22 cellular contexts compared by ENCODE assay signal in the genomic region with DNA sequence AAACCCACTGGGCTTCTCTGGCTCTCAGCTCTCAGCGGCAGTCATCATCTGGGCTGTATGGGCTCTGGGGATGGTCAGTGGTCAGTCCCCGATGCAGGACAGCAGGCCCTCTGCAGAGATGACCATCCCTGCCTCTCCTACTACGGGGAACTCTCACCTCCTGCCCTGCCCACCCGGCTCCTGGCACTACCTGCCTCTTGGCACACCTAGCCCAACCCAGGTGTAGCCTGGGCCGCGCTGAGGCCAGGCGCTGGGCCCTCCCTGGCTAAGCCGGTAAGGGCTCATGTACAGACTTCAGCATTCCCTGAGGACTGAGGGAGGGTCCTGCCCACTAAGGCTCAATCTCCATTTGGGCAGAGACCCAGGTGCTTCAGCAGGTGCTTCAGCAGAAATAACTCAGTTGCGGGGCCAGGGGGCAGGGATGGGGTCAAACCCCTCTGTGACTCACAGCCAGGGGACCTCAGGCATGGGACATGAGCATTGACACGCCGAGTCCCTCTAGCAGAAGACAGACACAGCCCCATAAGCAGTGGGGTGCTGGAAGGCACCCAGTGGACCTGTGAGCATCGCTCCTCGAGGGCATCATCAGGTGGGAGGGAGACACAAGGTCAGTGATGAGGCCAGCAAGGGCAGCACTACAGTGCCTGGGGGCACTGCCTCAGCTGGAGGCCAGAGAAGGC.
A peak's percentile ranks its signal among the peaks of the same experiment; 100 is the strongest.
DNase-seq lines count a peak whose midpoint lies in the region; ATAC-seq, FAIRE-seq and TF ChIP-seq lines count a peak whose summit lies in the region.
"Had no signal": no experiment of that assay in that cellular context is flagged by ENCODE, and none has a peak within 500 bp of the region (broad histone marks: within the 10 kb centered on the region; RNA-seq: fewer than 3 reads in every experiment).

No MANE protein-coding gene starts in this region.

- no peaks in the 10 kb centered on the region for H3K9me3 ChIP-seq in kidney (ENCODE audit: control insufficient read depth in 1 of 2, low read length in 2 of 2)
- no peaks in the 10 kb centered on the region for H3K9me3 ChIP-seq in psoas muscle
- H3K9me3 ChIP-seq: BE2C had no signal

- DNase-seq in activated naive CD8-positive, alpha-beta T cell treated with anti-CD3 and anti-CD28 coated beads, Interleukin-2, amount 50 U/mL, for 24 hours, result no peak
- DNase-seq in activated naive CD8-positive, alpha-beta T cell treated with anti-CD3 and anti-CD28 coated beads for 36 hours, result no peak
- peak; percentile 27 for DNase-seq in CD14-positive monocyte (ENCODE audit: low spot score)
- DNase-seq in kidney, result peak; percentile 62
- peak; percentile 9 to 23 for DNase-seq in psoas muscle
- DNase-seq in activated CD8-positive, alpha-beta memory T cell treated with anti-CD3 and anti-CD28 coated beads for 24 hours, result no peak
- DNase-seq: 8988T; ACHN; BE2C; CD4-positive, CD25-positive, alpha-beta regulatory T cell; Karpas-422; NCI-H1092; NCI-H1417 treated with DMSO at 0.1 percent for 48 hours; NCI-H1694 treated with DMSO at 0.1 percent for 48 hours; NCI-H2081; NCI-H2227 treated with DMSO at 0.1 percent for 48 hours; NCI-H526 treated with DMSO at 0.1 percent for 48 hours; RPMI8226; SHP77 had no signal

- no peak for TF ChIP-seq CTCF in CD14-positive monocyte (IDR thresholded peaks at IDR 0.05)
- no peak for TF ChIP-seq CTCF in kidney (IDR thresholded peaks at IDR 0.05; ENCODE audit: borderline replicate concordance, extremely low read depth, insufficient read depth)
- no peak for TF ChIP-seq CTCF in psoas muscle (IDR thresholded peaks at IDR 0.05)

- no peak for FAIRE-seq in kidney (lab: Jason Lieb, UNC)
- FAIRE-seq: H54 had no signal

- 93 to 96% (median 94%) methylated on average over 13 of the region's 13 CpGs for WGBS in psoas muscle, 3 donors

- peaks cover 5% of the 10 kb centered on the region for H3K36me3 Mint-ChIP-seq in activated naive CD8-positive, alpha-beta T cell treated with anti-CD3 and anti-CD28 coated beads, Interleukin-2, amount 50 U/mL, for 24 hours (ENCODE audit: low read depth)
- H3K36me3 Mint-ChIP-seq in activated naive CD8-positive, alpha-beta T cell treated with anti-CD3 and anti-CD28 coated beads for 36 hours, result peaks cover 2% of the 10 kb centered on the region
- peaks cover 22 to 26% of the 10 kb centered on the region in 2 donors for H3K36me3 Mint-ChIP-seq in CD14-positive monocyte

- H3K36me3 ChIP-seq in kidney (ENCODE audit: control insufficient read depth in 1 of 2, insufficient read depth in 2 of 2, low read length in 2 of 2), result peaks cover 0 to 2% of the 10 kb centered on the region in 2 donors
- peaks cover 0 to 24% of the 10 kb centered on the region in 2 donors for H3K36me3 ChIP-seq in psoas muscle (ENCODE audit: insufficient read depth in 1 of 2, low read depth in 1 of 2)
- H3K36me3 ChIP-seq: BE2C had no signal

- H3K9ac ChIP-seq in kidney (ENCODE audit: low read length in 2 of 2), result no peak overlapping the region

- no peak overlapping the region for H3K27ac Mint-ChIP-seq in activated naive CD8-positive, alpha-beta T cell treated with anti-CD3 and anti-CD28 coated beads, Interleukin-2, amount 50 U/mL, for 24 hours
- H3K27ac Mint-ChIP-seq in activated naive CD8-positive, alpha-beta T cell treated with anti-CD3 and anti-CD28 coated beads for 36 hours, result no peak overlapping the region
- H3K27ac Mint-ChIP-seq in CD14-positive monocyte, result no peak overlapping the region
- H3K27ac Mint-ChIP-seq: CD4-positive, CD25-positive, alpha-beta regulatory T cell had no signal

- no peak overlapping the region for H3K4me3 ChIP-seq in kidney (ENCODE audit: low read length in 2 of 2)
- H3K4me3 ChIP-seq in psoas muscle, result no peak overlapping the region

- no peaks in the 10 kb centered on the region for H3K9me3 Mint-ChIP-seq in activated naive CD8-positive, alpha-beta T cell treated with anti-CD3 and anti-CD28 coated beads, Interleukin-2, amount 50 U/mL, for 24 hours
- H3K9me3 Mint-ChIP-seq in activated naive CD8-positive, alpha-beta T cell treated with anti-CD3 and anti-CD28 coated beads for 36 hours, result no peaks in the 10 kb centered on the region
- H3K9me3 Mint-ChIP-seq in CD14-positive monocyte, result no peaks in the 10 kb centered on the region
- H3K9me3 Mint-ChIP-seq: CD4-positive, CD25-positive, alpha-beta regulatory T cell had no signal

- H3K4me1 ChIP-seq in kidney (ENCODE audit: control insufficient read depth in 1 of 2, insufficient read depth in 1 of 2, low read depth in 1 of 2, low read length in 2 of 2), result no peaks in the 10 kb centered on the region
- H3K4me1 ChIP-seq in psoas muscle, result no peaks in the 10 kb centered on the region

- no peaks in the 10 kb centered on the region for H3K4me1 Mint-ChIP-seq in activated naive CD8-positive, alpha-beta T cell treated with anti-CD3 and anti-CD28 coated beads, Interleukin-2, amount 50 U/mL, for 24 hours
- no peaks in the 10 kb centered on the region for H3K4me1 Mint-ChIP-seq in activated naive CD8-positive, alpha-beta T cell treated with anti-CD3 and anti-CD28 coated beads for 36 hours
- H3K4me1 Mint-ChIP-seq in CD14-positive monocyte, result no peaks in the 10 kb centered on the region

- H3K4me3 Mint-ChIP-seq in activated naive CD8-positive, alpha-beta T cell treated with anti-CD3 and anti-CD28 coated beads, Interleukin-2, amount 50 U/mL, for 24 hours, result no peak overlapping the region
- H3K4me3 Mint-ChIP-seq in activated naive CD8-positive, alpha-beta T cell treated with anti-CD3 and anti-CD28 coated beads for 36 hours, result no peak overlapping the region
- H3K4me3 Mint-ChIP-seq in CD14-positive monocyte, result no peak overlapping the region
- H3K4me3 Mint-ChIP-seq: CD4-positive, CD25-positive, alpha-beta regulatory T cell had no signal

- ATAC-seq in activated naive CD8-positive, alpha-beta T cell treated with anti-CD3 and anti-CD28 coated beads, Interleukin-2, amount 50 U/mL, for 24 hours, result peak; percentile 23
- ATAC-seq in psoas muscle (no peak), GM18519 (IDR thresholded peaks at IDR 0.05; ENCODE audit: low FRiP score, unreplicated experiment) (no peak), SK-N-SH treated with all-trans-retinoic acid at 6 μM for 48 hours (no peak)

- intact Hi-C loops in CD14-positive monocyte (cut with micrococcal nuclease), result no loop called here
- intact Hi-C loops in kidney (cut with DNase I), result no loop called here
- intact Hi-C loops in psoas muscle (cut with DNase I), result no loop called here

- H3K27ac ChIP-seq in kidney (ENCODE audit: low read depth in 2 of 2, low read length in 2 of 2) (no peak overlapping the region), psoas muscle (no peak overlapping the region)

- H3K27me3 Mint-ChIP-seq in activated naive CD8-positive, alpha-beta T cell treated with anti-CD3 and anti-CD28 coated beads, Interleukin-2, amount 50 U/mL, for 24 hours, result no peaks in the 10 kb centered on the region
- H3K27me3 Mint-ChIP-seq in activated naive CD8-positive, alpha-beta T cell treated with anti-CD3 and anti-CD28 coated beads for 36 hours, result no peaks in the 10 kb centered on the region
- no peaks in the 10 kb centered on the region for H3K27me3 Mint-ChIP-seq in CD14-positive monocyte (ENCODE audit: low read depth in 3 of 3)
- H3K27me3 Mint-ChIP-seq: CD4-positive, CD25-positive, alpha-beta regulatory T cell had no signal

- H3K27me3 ChIP-seq in psoas muscle (ENCODE audit: insufficient read depth in 3 of 3, low read length in 2 of 3), result no peaks in the 10 kb centered on the region
- H3K27me3 ChIP-seq: BE2C had no signal

TF ChIP-seq in SK-N-SH treated with all-trans-retinoic acid at 6 μM for 48 hours, 23 proteins besides CTCF, POLR2A, EP300 and RAD21:
- no peak for TF ChIP-seq SNAI2 (CRISPR knock-in tag; IDR thresholded peaks at IDR 0.05)
- TF ChIP-seq GLIS3 (CRISPR knock-in tag; IDR thresholded peaks at IDR 0.05), result no peak
- no peak for TF ChIP-seq ZC3H10 (CRISPR knock-in tag; IDR thresholded peaks at IDR 0.05)
- no peak for TF ChIP-seq TCF4 (CRISPR knock-in tag; IDR thresholded peaks at IDR 0.05; ENCODE audit: borderline replicate concordance)
- TF ChIP-seq ZNF70 (CRISPR knock-in tag; IDR thresholded peaks at IDR 0.05), result no peak
- no peak for TF ChIP-seq ARNTL (CRISPR knock-in tag; IDR thresholded peaks at IDR 0.05; ENCODE audit: borderline replicate concordance, low read depth)
- no peak for TF ChIP-seq TOX (CRISPR knock-in tag; IDR thresholded peaks at IDR 0.05; ENCODE audit: borderline replicate concordance)
- no peak for TF ChIP-seq ISL1 (CRISPR knock-in tag; IDR thresholded peaks at IDR 0.05)

Comparison
In these comparisons a context has a peak if more than half of its experiments do, and no peak if none do; other contexts are left out.
1. DNase-seq: peak in CD14-positive monocyte (single experiment), kidney (single experiment) and psoas muscle (2 of 2); none in activated naive CD8-positive, alpha-beta T cell treated with anti-CD3 and anti-CD28 coated beads, Interleukin-2, amount 50 U/mL, for 24 hours (single experiment), activated naive CD8-positive, alpha-beta T cell treated with anti-CD3 and anti-CD28 coated beads for 36 hours (single experiment) and activated CD8-positive, alpha-beta memory T cell treated with anti-CD3 and anti-CD28 coated beads for 24 hours (single experiment).